2 cellular contexts compared by ENCODE assay signal in the genomic region with DNA sequence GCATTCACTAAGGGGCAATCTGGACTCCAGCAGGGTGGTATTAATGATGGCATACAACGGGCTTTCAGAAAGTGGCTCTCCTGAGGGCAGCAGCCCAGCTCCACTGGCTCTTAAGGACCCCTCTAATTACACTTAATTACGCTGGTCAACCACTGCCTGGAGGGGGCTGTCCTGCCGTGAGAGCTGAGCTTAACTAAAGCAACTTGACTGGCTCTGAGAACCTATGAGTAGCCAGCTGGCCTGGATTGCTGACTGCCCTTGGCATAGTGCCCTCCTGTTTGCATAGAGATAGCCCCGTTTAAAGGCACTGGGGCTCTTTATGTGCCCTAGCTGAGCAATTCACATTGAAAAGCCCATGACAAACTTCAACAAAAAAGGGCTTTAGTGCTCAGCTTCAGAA.
A peak's percentile ranks its signal among the peaks of the same experiment; 100 is the strongest.
TF ChIP-seq lines count a peak whose summit lies in the region.

No MANE protein-coding gene starts in this region.

TF ChIP-seq in liver, 16 proteins besides CTCF, POLR2A, EP300 and RAD21:
- no peak for TF ChIP-seq SP1 (IDR thresholded peaks at IDR 0.05)
- TF ChIP-seq JUND (IDR thresholded peaks at IDR 0.05): peak in 1 of 2 donors; percentile 24
- TF ChIP-seq, protein P1, sequence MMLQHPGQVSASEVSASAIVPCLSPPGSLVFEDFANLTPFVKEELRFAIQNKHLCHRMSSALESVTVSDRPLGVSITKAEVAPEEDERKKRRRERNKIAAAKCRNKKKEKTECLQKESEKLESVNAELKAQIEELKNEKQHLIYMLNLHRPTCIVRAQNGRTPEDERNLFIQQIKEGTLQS (IDR thresholded peaks at IDR 0.05): no peak
- no peak for TF ChIP-seq GABPA (IDR thresholded peaks at IDR 0.05 in 1 of 2, conservative IDR thresholded peaks at IDR 0.05 in 1 of 2)
- TF ChIP-seq EGR1 (IDR thresholded peaks at IDR 0.05; ENCODE audit: low read depth in 2 of 2): no peak

TF ChIP-seq in HepG2, 621 proteins besides CTCF, POLR2A, EP300 and RAD21:
- TF ChIP-seq, protein P2, sequence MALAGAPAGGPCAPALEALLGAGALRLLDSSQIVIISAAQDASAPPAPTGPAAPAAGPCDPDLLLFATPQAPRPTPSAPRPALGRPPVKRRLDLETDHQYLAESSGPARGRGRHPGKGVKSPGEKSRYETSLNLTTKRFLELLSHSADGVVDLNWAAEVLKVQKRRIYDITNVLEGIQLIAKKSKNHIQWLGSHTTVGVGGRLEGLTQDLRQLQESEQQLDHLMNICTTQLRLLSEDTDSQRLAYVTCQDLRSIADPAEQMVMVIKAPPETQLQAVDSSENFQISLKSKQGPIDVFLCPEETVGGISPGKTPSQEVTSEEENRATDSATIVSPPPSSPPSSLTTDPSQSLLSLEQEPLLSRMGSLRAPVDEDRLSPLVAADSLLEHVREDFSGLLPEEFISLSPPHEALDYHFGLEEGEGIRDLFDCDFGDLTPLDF (CRISPR knock-in tag; IDR thresholded peaks at IDR 0.05): no peak
- TF ChIP-seq NCOR1 (IDR thresholded peaks at IDR 0.05; ENCODE audit: borderline replicate concordance, low read length) (no peak), FOXO1 (CRISPR knock-in tag; IDR thresholded peaks at IDR 0.05) (no peak), ZNF343 (CRISPR knock-in tag; IDR thresholded peaks at IDR 0.05) (no peak), HES4 (CRISPR knock-in tag; IDR thresholded peaks at IDR 0.05; ENCODE audit: borderline replicate concordance) (no peak), JDP2 (CRISPR knock-in tag; IDR thresholded peaks at IDR 0.05; ENCODE audit: borderline replicate concordance) (no peak), SMYD3 (CRISPR knock-in tag; IDR thresholded peaks at IDR 0.05) (no peak), ATF7-NPFF (CRISPR knock-in tag; IDR thresholded peaks at IDR 0.05; ENCODE audit: low read depth) (no peak), HOXA5 (CRISPR knock-in tag; IDR thresholded peaks at IDR 0.05) (no peak), ZNF34 (CRISPR knock-in tag; IDR thresholded peaks at IDR 0.05; ENCODE audit: borderline replicate concordance) (no peak), PLRG1 (conservative IDR thresholded peaks at IDR 0.05) (no peak), ZC3H4 (CRISPR knock-in tag; IDR thresholded peaks at IDR 0.05; ENCODE audit: borderline replicate concordance) (no peak), NFE2L2 (IDR thresholded peaks at IDR 0.05; ENCODE audit: low read length) (no peak), KDM3A (CRISPR knock-in tag; IDR thresholded peaks at IDR 0.05; ENCODE audit: low read depth) (no peak), TBX2 (CRISPR knock-in tag; IDR thresholded peaks at IDR 0.05; ENCODE audit: borderline replicate concordance) (no peak), PCBP2 (optimal IDR thresholded peaks at IDR 0.05; ENCODE audit: low read depth, low read length, poor library complexity, severe bottlenecking) (no peak)
- TF ChIP-seq, protein P3, sequence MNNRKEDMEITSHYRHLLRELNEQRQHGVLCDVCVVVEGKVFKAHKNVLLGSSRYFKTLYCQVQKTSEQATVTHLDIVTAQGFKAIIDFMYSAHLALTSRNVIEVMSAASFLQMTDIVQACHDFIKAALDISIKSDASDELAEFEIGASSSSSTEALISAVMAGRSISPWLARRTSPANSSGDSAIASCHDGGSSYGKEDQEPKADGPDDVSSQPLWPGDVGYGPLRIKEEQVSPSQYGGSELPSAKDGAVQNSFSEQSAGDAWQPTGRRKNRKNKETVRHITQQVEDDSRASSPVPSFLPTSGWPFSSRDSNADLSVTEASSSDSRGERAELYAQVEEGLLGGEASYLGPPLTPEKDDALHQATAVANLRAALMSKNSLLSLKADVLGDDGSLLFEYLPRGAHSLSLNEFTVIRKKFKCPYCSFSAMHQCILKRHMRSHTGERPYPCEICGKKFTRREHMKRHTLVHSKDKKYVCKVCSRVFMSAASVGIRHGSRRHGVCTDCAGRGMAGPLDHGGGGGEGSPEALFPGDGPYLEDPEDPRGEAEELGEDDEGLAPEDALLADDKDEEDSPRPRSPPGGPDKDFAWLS (CRISPR knock-in tag; IDR thresholded peaks at IDR 0.05; ENCODE audit: borderline replicate concordance): no peak
TF ChIP-seq in HepG2: peak in this region for 0.
